Comparison of ENCODE assay signal across 1 cellular context in genomic region chr4:125283702-125284279, GRCh38.
TF ChIP-seq lines count a peak whose summit lies in the region.

No MANE protein-coding gene starts in this region.

TF ChIP-seq in GM23338, 12 proteins besides CTCF, POLR2A, EP300 and RAD21 (continued from another document):
- TF ChIP-seq CREB1 (CRISPR knock-in tag; IDR thresholded peaks at IDR 0.05; ENCODE audit: low read depth) (no peak), EZH2phosphoT487 (IDR thresholded peaks at IDR 0.05; ENCODE audit: unreplicated experiment) (no peak)
